ENCODE assay signal across 1 cellular context in genomic region chrX:94977562-94977961, GRCh38.
TF ChIP-seq lines count a peak whose summit lies in the region.

No MANE protein-coding gene starts in this region.

TF ChIP-seq in GM12878, 131 proteins besides CTCF, POLR2A, EP300 and RAD21 (continued from another document):
- TF ChIP-seq ZBTB4 (CRISPR knock-in tag; IDR thresholded peaks at IDR 0.05) (no peak), ZBTB33 (IDR thresholded peaks at IDR 0.05) (no peak), ATF2 (IDR thresholded peaks at IDR 0.05; ENCODE audit: low read length) (no peak), PRDM15 (CRISPR knock-in tag; IDR thresholded peaks at IDR 0.05) (no peak), ZNF207 (IDR thresholded peaks at IDR 0.05; ENCODE audit: borderline replicate concordance) (no peak), SIN3A (IDR thresholded peaks at IDR 0.05; ENCODE audit: low read depth, low read length) (no peak), USF1 (IDR thresholded peaks at IDR 0.05; ENCODE audit: borderline replicate concordance, extremely low read length, insufficient read depth, low read depth, low read length) (no peak), TARDBP (IDR thresholded peaks at IDR 0.05; ENCODE audit: borderline replicate concordance) (no peak), MLLT1 (IDR thresholded peaks at IDR 0.05) (no peak), ZBTB11 (CRISPR knock-in tag; IDR thresholded peaks at IDR 0.05) (no peak)
